In the genomic region with DNA sequence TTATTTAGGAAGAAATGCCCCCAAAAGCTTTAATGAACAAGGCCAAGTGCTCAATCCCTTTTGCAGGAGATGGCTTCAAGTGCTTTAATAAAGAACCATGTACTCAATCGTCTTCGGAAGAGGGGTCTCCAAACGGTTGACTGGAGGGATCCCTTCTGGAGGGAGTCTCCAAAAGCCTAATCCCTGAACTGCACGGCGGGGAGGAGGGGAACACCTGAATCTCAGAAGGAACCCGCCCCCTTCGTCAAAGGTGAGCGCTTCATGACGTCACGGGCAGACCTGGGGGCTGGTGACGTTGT, we compare ENCODE assay signal across 8 cellular contexts. TPM values are rescaled to one million over a fixed set of nuclear protein-coding genes. Genes with fewer than 3 reads are reported as not detected.
DNase-seq lines count a peak whose midpoint lies in the region; ATAC-seq lines count a peak whose summit lies in the region.

No MANE protein-coding gene starts in this region.

- no peaks in the 10 kb centered on the region for H3K9me3 Mint-ChIP-seq in IgD-negative memory B cell
- no peaks in the 10 kb centered on the region for H3K9me3 Mint-ChIP-seq in activated naive CD8-positive, alpha-beta T cell treated with anti-CD3 and anti-CD28 coated beads for 36 hours

- DNase-seq in ACHN (peak; percentile 50), DMS79 (lab: John Stamatoyannopoulos, UW) (no peak), globus pallidus (ENCODE audit: low spot score) (no peak)
- DNase-seq in activated naive CD8-positive, alpha-beta T cell treated with anti-CD3 and anti-CD28 coated beads for 36 hours, result no peak
- DNase-seq in stimulated activated CD4-positive, alpha-beta T cell treated with anti-CD3 and anti-CD28 coated beads, Interleukin-15, amount 100 ng/mL, for 24 hours, result peak; percentile 81

- in situ Hi-C loops in ACHN (cut with HindIII; ENCODE audit: low pct_ligation_motif_present, low pct_unique_long_range_greater_than_20kb, low sequenced_read_pairs), result no loop called here

- peak overlapping the region; percentile 73 for H3K4me3 ChIP-seq in iPS-15b (ENCODE audit: low read depth, low read length)

- H3K9ac ChIP-seq in iPS-15b (ENCODE audit: low read depth, low read length), result peak overlapping the region; percentile 86

- peaks cover 26% of the 10 kb centered on the region for H3K36me3 ChIP-seq in iPS-15b (ENCODE audit: control insufficient read depth, insufficient read depth, low read length)

- H3K4me3 Mint-ChIP-seq in IgD-negative memory B cell, result peak overlapping the region; percentile 84 to 97 (median 97)
- peak overlapping the region; percentile 99 for H3K4me3 Mint-ChIP-seq in activated naive CD8-positive, alpha-beta T cell treated with anti-CD3 and anti-CD28 coated beads for 36 hours

- no peaks in the 10 kb centered on the region for H3K9me3 ChIP-seq in iPS-15b (ENCODE audit: control insufficient read depth, insufficient read depth, low read length)

- H3K27me3 ChIP-seq in iPS-15b (ENCODE audit: control insufficient read depth, insufficient read depth, low read length), result no peaks in the 10 kb centered on the region

- ATAC-seq in HG03457 (IDR thresholded peaks at IDR 0.05; ENCODE audit: unreplicated experiment), result no peak

- no peaks in the 10 kb centered on the region for H3K27me3 Mint-ChIP-seq in IgD-negative memory B cell
- no peaks in the 10 kb centered on the region for H3K27me3 Mint-ChIP-seq in activated naive CD8-positive, alpha-beta T cell treated with anti-CD3 and anti-CD28 coated beads for 36 hours

- peaks cover 2% of the 10 kb centered on the region for H3K4me1 ChIP-seq in iPS-15b (ENCODE audit: control insufficient read depth, insufficient read depth, low read length)

- peaks cover 7 to 19% (median 16%) of the 10 kb centered on the region in 3 donors for H3K4me1 Mint-ChIP-seq in IgD-negative memory B cell
- H3K4me1 Mint-ChIP-seq in activated naive CD8-positive, alpha-beta T cell treated with anti-CD3 and anti-CD28 coated beads for 36 hours, result peaks cover 33% of the 10 kb centered on the region

- peak overlapping the region; percentile 78 to 99 (median 98) for H3K27ac Mint-ChIP-seq in IgD-negative memory B cell
- peak overlapping the region; percentile 98 for H3K27ac Mint-ChIP-seq in activated naive CD8-positive, alpha-beta T cell treated with anti-CD3 and anti-CD28 coated beads for 36 hours

- H3K36me3 Mint-ChIP-seq in IgD-negative memory B cell, result peaks cover 7% of the 10 kb centered on the region
- H3K36me3 Mint-ChIP-seq in activated naive CD8-positive, alpha-beta T cell treated with anti-CD3 and anti-CD28 coated beads for 36 hours, result peaks cover 23% of the 10 kb centered on the region

RNA-seq across cellular contexts. Expression of gene PAF1, which starts 0.5 kb away (rescaled TPM):
- 64.1 TPM for polyA plus RNA-seq in IgD-negative memory B cell
- 10 to 100 TPM; 43.6 to 44.0 TPM for total RNA-seq in activated naive CD8-positive, alpha-beta T cell treated with anti-CD3 and anti-CD28 coated beads for 36 hours

RNA-seq across cellular contexts. Expression of gene MED29, which starts 0.8 kb away (rescaled TPM):
- 68.7 TPM for polyA plus RNA-seq in IgD-negative memory B cell
- 10 to 100 TPM; 23.3 to 26.8 TPM for total RNA-seq in activated naive CD8-positive, alpha-beta T cell treated with anti-CD3 and anti-CD28 coated beads for 36 hours

RNA-seq across cellular contexts. Expression of gene ZFP36, which starts 16.2 kb away (rescaled TPM):
- 579 TPM for polyA plus RNA-seq in IgD-negative memory B cell
- 10 to 100 TPM; 15.5 to 15.6 TPM for total RNA-seq in activated naive CD8-positive, alpha-beta T cell treated with anti-CD3 and anti-CD28 coated beads for 36 hours

RNA-seq across cellular contexts. Expression of gene PLEKHG2, which starts 22.1 kb away (rescaled TPM):
- 6.5 TPM for polyA plus RNA-seq in IgD-negative memory B cell
- total RNA-seq in activated naive CD8-positive, alpha-beta T cell treated with anti-CD3 and anti-CD28 coated beads for 36 hours, result 10 to 100 TPM; 29.1 to 40.0 TPM

RNA-seq across cellular contexts. Expression of gene RPS16, which starts 45.3 kb away (rescaled TPM):
- 2,255 TPM for polyA plus RNA-seq in IgD-negative memory B cell
- 1,000 to 10,000 TPM; 3,164 to 3,181 TPM for total RNA-seq in activated naive CD8-positive, alpha-beta T cell treated with anti-CD3 and anti-CD28 coated beads for 36 hours

Comparison
In these comparisons a context has a peak if more than half of its experiments do, and no peak if none do; other contexts are left out.
1. DNase-seq: peak in ACHN (single experiment) and stimulated activated CD4-positive, alpha-beta T cell treated with anti-CD3 and anti-CD28 coated beads, Interleukin-15, amount 100 ng/mL, for 24 hours (single experiment); none in activated naive CD8-positive, alpha-beta T cell treated with anti-CD3 and anti-CD28 coated beads for 36 hours (single experiment), DMS79 (single experiment) and globus pallidus (single experiment).